8 cellular contexts compared by ENCODE assay signal in the genomic region with DNA sequence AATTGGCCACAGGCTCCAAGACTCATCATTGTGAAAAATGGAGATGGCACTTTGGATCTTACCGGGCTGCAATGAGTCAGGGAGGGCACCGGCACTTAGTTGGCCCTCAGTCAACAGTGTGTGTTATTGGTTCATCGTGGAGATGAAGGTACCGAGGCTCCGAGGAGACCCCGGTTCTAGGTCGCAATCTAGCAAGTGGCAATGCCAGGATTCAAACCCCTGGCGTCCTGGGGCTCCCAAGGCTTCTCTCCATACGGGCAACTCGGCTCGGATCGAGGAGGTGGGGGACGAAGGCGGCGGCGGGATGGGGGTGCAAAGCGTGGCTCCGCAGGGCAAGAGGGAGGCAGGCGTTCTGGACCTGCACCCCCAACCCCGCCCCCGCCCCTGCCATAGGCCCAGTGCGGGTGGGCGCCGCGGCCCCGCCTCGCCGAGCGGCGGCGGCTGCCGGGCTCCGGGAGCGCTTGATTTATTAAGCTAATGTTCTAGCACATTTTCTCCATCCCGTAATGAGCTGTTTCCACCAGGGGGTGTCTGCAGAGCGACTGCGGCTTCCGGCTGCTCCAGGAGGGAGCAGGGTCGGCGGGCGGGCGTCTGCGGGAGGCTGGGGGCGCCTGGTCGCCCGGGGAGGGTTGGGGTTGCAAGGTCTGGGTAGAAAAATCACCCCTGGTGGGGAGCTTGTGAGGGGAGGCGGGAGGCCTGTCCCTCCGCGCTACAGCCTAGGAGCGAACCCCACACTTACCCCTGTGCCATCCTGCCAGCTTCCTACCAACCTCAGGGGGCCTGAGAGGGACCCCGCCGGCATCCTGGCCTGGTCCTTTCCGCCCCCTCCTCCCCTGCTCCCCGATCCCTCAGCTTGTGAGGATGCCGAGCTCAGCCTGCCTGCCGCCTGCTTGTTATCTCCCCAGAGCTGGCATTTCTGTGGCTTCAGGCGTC. TPM values are rescaled to one million over a fixed set of nuclear protein-coding genes. Genes with fewer than 3 reads are reported as not detected.
A peak's percentile ranks its signal among the peaks of the same experiment; 100 is the strongest.
DNase-seq lines count a peak whose midpoint lies in the region; ATAC-seq, FAIRE-seq and TF ChIP-seq lines count a peak whose summit lies in the region.

No MANE protein-coding gene starts in this region.

- H3K4me1 Mint-ChIP-seq in activated CD4-positive, alpha-beta T cell treated with anti-CD3 and anti-CD28 coated beads for 36 hours = peaks cover 5% of the 10 kb centered on the region

- peak overlapping the region; percentile 57 for H3K4me3 Mint-ChIP-seq in activated CD4-positive, alpha-beta T cell treated with anti-CD3 and anti-CD28 coated beads for 36 hours

- BruUV-seq in K562 (replicated peaks; lab: Mats Ljungman, UMichigan) = no TSS peak

- peak overlapping the region in 1 of 2 experiments; percentile 77; a peak in 2 of 4 replicates for H3K9ac ChIP-seq in K562 (ENCODE audit: insufficient read depth in 1 of 2, low read depth in 2 of 2, low read length in 2 of 2)

- WGBS in K562 (ENCODE audit: insufficient coverage, low coverage, missing lambda C conversion rate) = 9% methylated on average over 35 of the region's 57 CpGs

- peak; percentile 80 for ATAC-seq in activated CD4-positive, alpha-beta T cell treated with anti-CD3 and anti-CD28 coated beads for 36 hours
- ATAC-seq in K562 = peak; percentile 79
- ATAC-seq in HG02763 (IDR thresholded peaks at IDR 0.05; ENCODE audit: unreplicated experiment) = no peak

- intact Hi-C loops in activated CD4-positive, alpha-beta T cell treated with anti-CD3 and anti-CD28 coated beads for 36 hours (cut with DNase I, micrococcal nuclease) = loop anchor here (1.0 to 10.0 kb wide), 2 partner anchors 305 to 311 kb away; a partner anchor contains a TSS
- intact Hi-C loops in K562 (cut with micrococcal nuclease) = no loop called here

- no peaks in the 10 kb centered on the region for H3K36me3 Mint-ChIP-seq in activated CD4-positive, alpha-beta T cell treated with anti-CD3 and anti-CD28 coated beads for 36 hours (ENCODE audit: low read depth)

- H3K27ac ChIP-seq in K562 (ENCODE audit: extremely low read depth, low read depth, low read length) = no peak overlapping the region
- H3K27ac ChIP-seq in skin epidermis = no peak overlapping the region

- in situ Hi-C loops in K562 (cut with MboI) = loop anchor here (5.0 to 25.0 kb wide), 2 partner anchors 187 to 377 kb away; no protein-coding TSS in a partner anchor

- H3K27me3 ChIP-seq in K562 (ENCODE audit: control insufficient read depth in 2 of 2, insufficient read depth in 2 of 2, low read length in 2 of 2) = peaks cover 31 to 70% of the 10 kb centered on the region in 2 experiments

- no peak for FAIRE-seq in K562 (lab: Jason Lieb, UNC)

- no peaks in the 10 kb centered on the region for H4K20me1 ChIP-seq in K562 (replicated peaks; ENCODE audit: control insufficient read depth, insufficient read depth, low read length)

- no peaks in the 10 kb centered on the region for H3K9me3 ChIP-seq in K562 (replicated peaks; ENCODE audit: control insufficient read depth, insufficient read depth, low read depth, low read length)
- H3K9me3 ChIP-seq in iPS-18c (ENCODE audit: control insufficient read depth, insufficient read depth, low read length) = no peaks in the 10 kb centered on the region

- H3K36me3 ChIP-seq in K562 (ENCODE audit: control insufficient read depth, insufficient read depth, low read length) = no peaks in the 10 kb centered on the region

- H3K27ac Mint-ChIP-seq in activated CD4-positive, alpha-beta T cell treated with anti-CD3 and anti-CD28 coated beads for 36 hours = no peak overlapping the region

- H3K9me3 Mint-ChIP-seq in activated CD4-positive, alpha-beta T cell treated with anti-CD3 and anti-CD28 coated beads for 36 hours (ENCODE audit: low read depth) = no peaks in the 10 kb centered on the region

- peak; percentile 29 to 62 (median 61); a peak in 4 of 6 replicates for TF ChIP-seq CTCF in K562 (IDR thresholded peaks at IDR 0.05 in 2 of 3, conservative IDR thresholded peaks at IDR 0.05 in 1 of 3; ENCODE audit: insufficient read depth in 2 of 3, low read depth in 1 of 3, low read length in 3 of 3)

- peaks cover 16% of the 10 kb centered on the region for H3K27me3 Mint-ChIP-seq in activated CD4-positive, alpha-beta T cell treated with anti-CD3 and anti-CD28 coated beads for 36 hours

- peak overlapping the region; percentile 33 for H3K4me3 ChIP-seq in K562
- H3K4me3 ChIP-seq in iPS-18c (ENCODE audit: insufficient read depth, low read depth, low read length) = peak overlapping the region; percentile 47
- H3K4me3 ChIP-seq in skin epidermis = peak overlapping the region in 6 of 7 experiments; percentile 4 to 42 (median 18)

- TF ChIP-seq POLR2A in K562 (conservative IDR thresholded peaks at IDR 0.05) = no peak

- peak; percentile 45 to 52 for TF ChIP-seq RAD21 in K562 (CRISPR knock-in tag; conservative IDR thresholded peaks at IDR 0.05 in 1 of 2, IDR thresholded peaks at IDR 0.05 in 1 of 2)

- H3K4me2 ChIP-seq in K562 (ENCODE audit: insufficient read depth, low read length) = peak overlapping the region; percentile 63

- POLR2A ChIA-PET in activated CD4-positive, alpha-beta T cell treated with anti-CD3 and anti-CD28 coated beads for 36 hours (lab: Charles Lee) = interaction anchor here (0.5 to 1.3 kb wide), 3 partner anchors 10 to 692 kb away, joined by 3 to 4 read pairs (median 3); no protein-coding TSS in a partner anchor
- POLR2A ChIA-PET in K562 (lab: Yijun Ruan, JAX) = interaction anchor here (0.6 to 1.2 kb wide), 8 partner anchors 12 to 378 kb away, joined by 3 to 5 read pairs (median 4); a partner anchor contains a TSS

- peak; percentile 60 for DNase-seq in activated CD4-positive, alpha-beta T cell treated with anti-CD3 and anti-CD28 coated beads for 36 hours
- DNase-seq in activated CD4-positive, alpha-beta T cell treated with anti-CD3 and anti-CD28 coated beads for 1 hour = no peak
- DNase-seq in NCI-H69 (lab: John Stamatoyannopoulos, UW) (peak; percentile 82), K562 (ENCODE audit: extremely low read depth in 1 of 4, low spot score in 3 of 4) (peak; percentile 48 to 61 (median 56)), NCI-H128 (lab: John Stamatoyannopoulos, UW; ENCODE audit: unreplicated experiment) (no peak)

- CTCF ChIA-PET in activated CD4-positive, alpha-beta T cell treated with anti-CD3 and anti-CD28 coated beads for 36 hours (lab: Charles Lee) = interaction anchor here (0.6 to 2.1 kb wide), 6 partner anchors 10 to 399 kb away, joined by 3 to 7 read pairs (median 4); a partner anchor contains a TSS
- CTCF ChIA-PET in K562 (lab: Yijun Ruan, JAX; ENCODE audit: low intra/inter-chr PET ratio) = interaction anchor here (0.5 kb wide), 1 partner anchor 657 kb away, joined by 6 read pairs; no protein-coding TSS in a partner anchor

- H3K4me1 ChIP-seq in K562 (replicated peaks in 1 of 2; ENCODE audit: control insufficient read depth in 2 of 2, insufficient read depth in 2 of 2, low read length in 2 of 2) = peaks cover 6 to 15% of the 10 kb centered on the region in 2 experiments; a peak in 4 of 5 replicates

- H2AFZ ChIP-seq in K562 (ENCODE audit: low read depth, low read length) = peak overlapping the region; percentile 67

- H3K9me1 ChIP-seq in K562 (ENCODE audit: control insufficient read depth, insufficient read depth, low read length) = no peaks in the 10 kb centered on the region

- TF ChIP-seq EP300 in K562 (IDR thresholded peaks at IDR 0.05; ENCODE audit: low read length) = no peak

- no peaks in the 10 kb centered on the region for H3K79me2 ChIP-seq in K562 (ENCODE audit: control insufficient read depth, insufficient read depth, low read length)

TF ChIP-seq in K562, 482 proteins besides CTCF, POLR2A, EP300 and RAD21 (continues in another document):
- no peak for TF ChIP-seq CBFA2T2 (conservative IDR thresholded peaks at IDR 0.05)
- TF ChIP-seq, protein P1, sequence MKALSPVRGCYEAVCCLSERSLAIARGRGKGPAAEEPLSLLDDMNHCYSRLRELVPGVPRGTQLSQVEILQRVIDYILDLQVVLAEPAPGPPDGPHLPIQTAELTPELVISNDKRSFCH (CRISPR knock-in tag; IDR thresholded peaks at IDR 0.05) = no peak
- TF ChIP-seq, protein P1 (tag; IDR thresholded peaks at IDR 0.05) = no peak
- no peak for TF ChIP-seq RUNX1 (IDR thresholded peaks at IDR 0.05; ENCODE audit: low read depth)
- TF ChIP-seq, protein P2, sequence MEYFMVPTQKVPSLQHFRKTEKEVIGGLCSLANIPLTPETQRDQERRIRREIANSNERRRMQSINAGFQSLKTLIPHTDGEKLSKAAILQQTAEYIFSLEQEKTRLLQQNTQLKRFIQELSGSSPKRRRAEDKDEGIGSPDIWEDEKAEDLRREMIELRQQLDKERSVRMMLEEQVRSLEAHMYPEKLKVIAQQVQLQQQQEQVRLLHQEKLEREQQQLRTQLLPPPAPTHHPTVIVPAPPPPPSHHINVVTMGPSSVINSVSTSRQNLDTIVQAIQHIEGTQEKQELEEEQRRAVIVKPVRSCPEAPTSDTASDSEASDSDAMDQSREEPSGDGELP (CRISPR knock-in tag; IDR thresholded peaks at IDR 0.05; ENCODE audit: borderline replicate concordance) = 0 out of 2 replicates have a peak, but pooled peaks have one; percentile 22
- TF ChIP-seq ZNF224 (CRISPR knock-in tag; IDR thresholded peaks at IDR 0.05) = no peak

RNA-seq across cellular contexts. Expression of a gene that starts 48.7 kb away (rescaled TPM):
- total RNA-seq in activated CD4-positive, alpha-beta T cell treated with anti-CD3 and anti-CD28 coated beads for 36 hours = 1 to 10 TPM; 2.0 TPM
- 1.0 and 3.3 TPM in 2 replicates for total RNA-seq in K562 (2011; cell fraction: chromatin; rRNA removed; ENCODE audit: low replicate concordance)
- total RNA-seq in K562 (2011; cell fraction: nucleolus; rRNA removed) = 1.4 and 1.7 TPM in 2 replicates
- 0.73 and 1.7 TPM in 2 replicates for total RNA-seq in K562 (2011; cell fraction: nucleoplasm; rRNA removed)
- total RNA-seq in K562 (2014; rRNA removed) (0.49 and 0.64 TPM in 2 replicates), K562 (2014; rRNA removed; fragmentation: Illumina TruSeq; extraction: Trizol) (0.04 and 0.16 TPM in 2 replicates), K562 (2015; rRNA removed; fragmentation: Illumina TruSeq; extraction: Trizol) (0.33 and 0.64 TPM in 2 replicates), K562 (2021) (0.89 and 1.2 TPM in 2 replicates)
- polyA plus RNA-seq in K562 (2011; rRNA removed) (0.31 and 2.8 TPM in 2 replicates), K562 (2014; fragmentation: Illumina TruSeq; extraction: Trizol) (0.42 and 0.91 TPM in 2 replicates), K562 (2014; fragmentation: Nextera tagmentation; extraction: Ambion mirVana) (not detected), K562 (2014; rRNA removed) (0.71 and 0.78 TPM in 2 replicates)
- polyA plus RNA-seq in K562 (2011; cell fraction: cytosol; rRNA removed) = 0.63 and 1.6 TPM in 2 replicates
- 2.9 and 6.7 TPM in 2 replicates for polyA plus RNA-seq in K562 (2011; cell fraction: nucleus; rRNA removed)
- polyA plus RNA-seq in K562 (2012) = 0.46 and 1.5 TPM in 2 replicates
- 0.21 and 2.1 TPM in 2 replicates for polyA minus RNA-seq in K562 (2011; rRNA and poly(A)+ RNA removed)
- 1.2 TPM in 1 of 2 replicates, not detected in the other for polyA minus RNA-seq in K562 (2011; cell fraction: cytosol; rRNA and poly(A)+ RNA removed)
- polyA minus RNA-seq in K562 (2011; cell fraction: nucleus; rRNA and poly(A)+ RNA removed) = 0.40 and 5.1 TPM in 2 replicates

Comparison
In these comparisons a context has a peak if more than half of its experiments do, and no peak if none do; other contexts are left out.
1. DNase-seq: peak in activated CD4-positive, alpha-beta T cell treated with anti-CD3 and anti-CD28 coated beads for 36 hours (single experiment), NCI-H69 (single experiment) and K562 (4 of 4); none in activated CD4-positive, alpha-beta T cell treated with anti-CD3 and anti-CD28 coated beads for 1 hour (single experiment) and NCI-H128 (single experiment).
2. Peak in every context shown above with its lines, with median percentiles within 50 percentile points of each other: H3K4me3 ChIP-seq.